Comparison of ENCODE assay signal across 13 cellular contexts in the genomic region with DNA sequence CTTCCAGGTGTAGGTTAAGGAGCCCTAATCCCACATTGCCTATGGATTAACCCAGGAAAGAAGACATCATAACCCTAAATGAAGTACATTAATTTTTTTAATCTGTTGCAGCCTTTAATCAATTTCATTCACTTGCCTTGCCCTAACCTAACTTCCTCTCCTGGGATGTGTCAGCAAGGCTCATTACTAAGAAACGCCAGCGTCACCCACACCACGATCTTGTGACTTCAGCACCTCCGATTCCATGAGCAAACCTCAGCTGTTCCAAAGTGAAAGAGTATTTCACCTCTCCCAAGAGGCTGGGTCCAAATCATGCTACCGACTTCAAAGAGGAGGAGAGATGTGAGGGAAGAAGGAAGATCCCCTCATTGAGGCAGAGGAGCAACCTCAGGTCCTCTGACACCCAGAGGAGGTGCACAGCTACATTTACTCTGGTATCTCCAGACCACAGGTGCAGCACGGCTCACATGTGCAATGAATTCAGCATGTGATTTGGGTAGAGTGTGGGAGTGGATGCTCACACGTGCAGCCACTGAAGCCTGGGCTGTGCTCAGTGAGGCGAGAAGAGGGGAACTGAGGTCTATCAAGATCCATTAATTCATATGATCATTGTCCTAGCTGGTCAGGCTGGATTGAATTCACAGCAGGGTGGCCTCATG.
DNase-seq lines count a peak whose midpoint lies in the region; ATAC-seq and TF ChIP-seq lines count a peak whose summit lies in the region.
"Had no signal": no experiment of that assay in that cellular context is flagged by ENCODE, and none has a peak within 500 bp of the region (broad histone marks: within the 10 kb centered on the region; RNA-seq: fewer than 3 reads in every experiment).

No MANE protein-coding gene starts in this region.

- no peak for TF ChIP-seq CTCF in GM06990 (IDR thresholded peaks at IDR 0.05; ENCODE audit: insufficient read depth, low read length, poor library complexity, severe bottlenecking)

- DNase-seq in GM06990 (ENCODE audit: extremely low read depth, insufficient read length) (peak; percentile 40), M059J (ENCODE audit: low read depth) (peak; percentile 51), medulla oblongata (ENCODE audit: extremely low spot score) (no peak), COLO829 (ENCODE audit: low spot score) (no peak), kidney glomerular epithelial cell (lab: John Stamatoyannopoulos, UW) (no peak), GDM1 (lab: John Stamatoyannopoulos, UW) (no peak)
- DNase-seq: DMS79, H9, PC-3, upper lobe of right lung had no signal

- no peaks in the 10 kb centered on the region for H3K27me3 ChIP-seq in GM06990 (replicated peaks; ENCODE audit: control insufficient read depth, insufficient read depth, low read length)
- H3K27me3 ChIP-seq: ascending aorta, upper lobe of right lung had no signal

- peak; percentile 90 for ATAC-seq in GM19328 (IDR thresholded peaks at IDR 0.05; ENCODE audit: unreplicated experiment)
- peak; percentile 62 for ATAC-seq in HG02763 (IDR thresholded peaks at IDR 0.05; ENCODE audit: unreplicated experiment)
- ATAC-seq: PC-3, upper lobe of right lung had no signal

- H3K36me3 ChIP-seq in GM06990 (ENCODE audit: control insufficient read depth, insufficient read depth, low read length), result no peaks in the 10 kb centered on the region
- H3K36me3 ChIP-seq: ascending aorta, upper lobe of right lung had no signal

- no peak overlapping the region for H3K4me3 ChIP-seq in GM06990 (replicated peaks; ENCODE audit: low read depth, low read length)
- H3K4me3 ChIP-seq: ascending aorta, upper lobe of right lung had no signal

Comparison
In these comparisons a context has a peak if more than half of its experiments do, and no peak if none do; other contexts are left out.
1. DNase-seq: peak in GM06990 (single experiment) and M059J (single experiment); none in medulla oblongata (single experiment), COLO829 (single experiment), kidney glomerular epithelial cell (single experiment) and GDM1 (single experiment).